Comparison of ENCODE assay signal across 8 cellular contexts in genomic region chr1:145918992-145919939, GRCh38. TPM values are rescaled to one million over a fixed set of nuclear protein-coding genes. Genes with fewer than 3 reads are reported as not detected.
DNase-seq lines count a peak whose midpoint lies in the region; ATAC-seq and TF ChIP-seq lines count a peak whose summit lies in the region.

No MANE protein-coding gene starts in this region.

- H3K27me3 ChIP-seq in RWPE2 (ENCODE audit: insufficient read depth, poor library complexity, severe bottlenecking) (no peaks in the 10 kb centered on the region), colonic mucosa (no peaks in the 10 kb centered on the region)

- H3K4me3 Mint-ChIP-seq in stimulated activated naive CD8-positive, alpha-beta T cell treated with anti-CD3 and anti-CD28 coated beads, Interleukin-15, Interleukin-2, amounts not matched to agents 100 ng/mL and 50 ng/mL, for 24 hours, result peak overlapping the region; percentile 93

- H3K36me3 ChIP-seq in RWPE2 (ENCODE audit: low read depth) (peaks cover 33% of the 10 kb centered on the region), colonic mucosa (no peaks in the 10 kb centered on the region)

- H3K9ac ChIP-seq in colonic mucosa (ENCODE audit: low read depth in 2 of 2, low read length in 2 of 2), result peak overlapping the region; percentile 80 to 95

- H3K4me1 Mint-ChIP-seq in stimulated activated naive CD8-positive, alpha-beta T cell treated with anti-CD3 and anti-CD28 coated beads, Interleukin-15, Interleukin-2, amounts not matched to agents 100 ng/mL and 50 ng/mL, for 24 hours (ENCODE audit: low read depth), result peaks cover 55% of the 10 kb centered on the region

- H3K27ac ChIP-seq in C4-2B (peak overlapping the region; percentile 75), RWPE2 (ENCODE audit: poor library complexity, severe bottlenecking) (peak overlapping the region; percentile 63), colonic mucosa (peak overlapping the region; percentile 84)

- peak overlapping the region; percentile 68 for H3K4me3 ChIP-seq in RWPE2 (ENCODE audit: severe bottlenecking)
- peak overlapping the region; percentile 77 for H3K4me3 ChIP-seq in colonic mucosa

- ATAC-seq in GM18861 (IDR thresholded peaks at IDR 0.05; ENCODE audit: unreplicated experiment) (peak; percentile 18), HG03432 (IDR thresholded peaks at IDR 0.05; ENCODE audit: unreplicated experiment) (peak; percentile 84), RWPE2 (ENCODE audit: low read depth) (peak; percentile 88), HG02870 (IDR thresholded peaks at IDR 0.05; ENCODE audit: unreplicated experiment) (no peak)

- H3K9me3 ChIP-seq in RWPE2 (ENCODE audit: severe bottlenecking) (no peaks in the 10 kb centered on the region), colonic mucosa (no peaks in the 10 kb centered on the region)

- intact Hi-C loops in colonic mucosa (cut with DNase I), result loop anchor here (5.0 to 10.0 kb wide), 2 partner anchors 38 to 74 kb away; partner anchors contain the start of genes LIX1L and NUDT17

- DNase-seq in RWPE2 (ENCODE audit: low spot score), result no peak
- DNase-seq in colonic mucosa, result peak; percentile 79
- DNase-seq in left kidney (ENCODE audit: low read depth, low spot score), result peak; percentile 77

- peak overlapping the region; percentile 90 for H3K27ac Mint-ChIP-seq in stimulated activated naive CD8-positive, alpha-beta T cell treated with anti-CD3 and anti-CD28 coated beads, Interleukin-15, Interleukin-2, amounts not matched to agents 100 ng/mL and 50 ng/mL, for 24 hours

- no peak; the same call in 1 of the 2 replicates for TF ChIP-seq CTCF in C4-2B (conservative IDR thresholded peaks at IDR 0.05)
- no peak for TF ChIP-seq CTCF in RWPE2 (IDR thresholded peaks at IDR 0.05; ENCODE audit: poor library complexity, severe bottlenecking)
- no peak for TF ChIP-seq CTCF in colonic mucosa (IDR thresholded peaks at IDR 0.05)

- H3K4me1 ChIP-seq in RWPE2 (ENCODE audit: insufficient read depth, poor library complexity, severe bottlenecking) (no peaks in the 10 kb centered on the region), colonic mucosa (peaks cover 6% of the 10 kb centered on the region)

- H3K9me3 Mint-ChIP-seq in stimulated activated naive CD8-positive, alpha-beta T cell treated with anti-CD3 and anti-CD28 coated beads, Interleukin-15, Interleukin-2, amounts not matched to agents 100 ng/mL and 50 ng/mL, for 24 hours, result no peaks in the 10 kb centered on the region

- H3K27me3 Mint-ChIP-seq in stimulated activated naive CD8-positive, alpha-beta T cell treated with anti-CD3 and anti-CD28 coated beads, Interleukin-15, Interleukin-2, amounts not matched to agents 100 ng/mL and 50 ng/mL, for 24 hours, result no peaks in the 10 kb centered on the region

- H3K36me3 Mint-ChIP-seq in stimulated activated naive CD8-positive, alpha-beta T cell treated with anti-CD3 and anti-CD28 coated beads, Interleukin-15, Interleukin-2, amounts not matched to agents 100 ng/mL and 50 ng/mL, for 24 hours (ENCODE audit: low read depth), result peaks cover 39% of the 10 kb centered on the region

RNA-seq across cellular contexts. Expression of gene PEX11B, which starts 0.7 kb away (rescaled TPM):
- total RNA-seq in colonic mucosa, result 10 to 100 TPM; 28.2 to 31.1 TPM

RNA-seq across cellular contexts. Expression of gene RBM8A, which starts 8.0 kb away (rescaled TPM):
- 100 to 1,000 TPM; 108 to 148 TPM for total RNA-seq in colonic mucosa

RNA-seq across cellular contexts. Expression of gene ITGA10, which starts 9.4 kb away (rescaled TPM):
- 1 to 10 TPM in 1 of 2 donors, under 1 TPM in 1; 0.19 to 1.7 TPM for total RNA-seq in colonic mucosa

RNA-seq across cellular contexts. Expression of gene ANKRD35, which starts 33.6 kb away (rescaled TPM):
- under 1 TPM; 0.53 to 0.59 TPM for total RNA-seq in colonic mucosa

RNA-seq across cellular contexts. Expression of gene LIX1L, which starts 38.6 kb away (rescaled TPM):
- total RNA-seq in colonic mucosa, result 1 to 10 TPM; 4.7 to 8.6 TPM
